ENCODE assay signal across 9 cellular contexts in the genomic region with DNA sequence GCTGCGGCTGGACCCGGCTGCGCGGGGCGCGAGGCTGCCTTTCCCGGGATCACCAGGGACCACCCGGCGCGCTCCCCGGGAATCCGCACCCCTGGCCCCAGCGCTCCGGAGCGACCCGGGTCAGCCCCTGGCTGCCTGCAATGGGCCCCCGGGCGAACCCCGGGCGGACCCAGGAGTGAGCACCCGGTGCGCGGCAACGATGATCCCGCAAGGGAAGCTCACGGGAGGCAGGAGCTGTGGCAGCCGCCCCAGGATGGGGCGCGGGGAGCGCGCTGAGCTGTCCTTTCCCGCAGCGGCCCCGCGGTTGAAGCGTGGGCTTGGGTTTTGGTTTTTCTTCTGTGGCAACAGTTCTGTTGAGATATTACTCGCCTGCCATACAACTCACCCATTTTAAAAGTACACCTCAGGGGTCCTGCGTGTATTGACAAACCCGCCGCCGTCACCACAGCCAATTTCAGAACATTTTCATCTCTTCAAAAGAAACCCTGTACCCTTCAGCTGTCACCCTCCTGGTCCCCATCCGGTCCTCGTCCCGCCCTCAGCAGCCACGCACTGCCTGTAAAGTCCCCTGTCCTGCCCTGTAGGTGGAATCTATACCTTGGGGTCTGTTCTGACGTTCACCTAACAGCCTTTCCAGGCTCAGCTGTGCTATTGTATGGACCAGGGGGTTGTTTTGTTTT. TPM values are rescaled to one million over a fixed set of nuclear protein-coding genes. Genes with fewer than 3 reads are reported as not detected.
A peak's percentile ranks its signal among the peaks of the same experiment; 100 is the strongest.
DNase-seq lines count a peak whose midpoint lies in the region; ATAC-seq, FAIRE-seq and TF ChIP-seq lines count a peak whose summit lies in the region.
"Had no signal": no experiment of that assay in that cellular context is flagged by ENCODE, and none has a peak within 500 bp of the region (broad histone marks: within the 10 kb centered on the region; RNA-seq: fewer than 3 reads in every experiment).

No MANE protein-coding gene starts in this region.

- no peak overlapping the region for H3K27ac ChIP-seq in right cardiac atrium (ENCODE audit: low read length)
- H3K27ac ChIP-seq: thyroid gland had no signal

- H3K4me3 Mint-ChIP-seq in activated CD4-positive, alpha-beta memory T cell treated with anti-CD3 and anti-CD28 coated beads, Interleukin-2, amount 10 ng/mL, durations not matched to agents 7 days and 5 days = peak overlapping the region; percentile 40

- no peak for ATAC-seq in right cardiac atrium

- H3K4me1 Mint-ChIP-seq in activated CD4-positive, alpha-beta memory T cell treated with anti-CD3 and anti-CD28 coated beads, Interleukin-2, amount 10 ng/mL, durations not matched to agents 7 days and 5 days = peaks cover 19% of the 10 kb centered on the region

- H3K27me3 Mint-ChIP-seq in activated CD4-positive, alpha-beta memory T cell treated with anti-CD3 and anti-CD28 coated beads, Interleukin-2, amount 10 ng/mL, durations not matched to agents 7 days and 5 days = peaks cover 43% of the 10 kb centered on the region

- POLR2A ChIA-PET in activated CD4-positive, alpha-beta memory T cell treated with anti-CD3 and anti-CD28 coated beads, Interleukin-2, amount 10 ng/mL, durations not matched to agents 7 days and 5 days (lab: Charles Lee) = interaction anchor here (0.6 to 2.5 kb wide), 3 partner anchors 11 to 16 kb away, joined by 3 to 16 read pairs (median 6); no protein-coding TSS in a partner anchor

- FAIRE-seq in H54 (lab: Jason Lieb, UNC) = no peak

- H3K27me3 ChIP-seq in H7 (ENCODE audit: control insufficient read depth, insufficient read depth, low read length) = peaks cover 19% of the 10 kb centered on the region
- H3K27me3 ChIP-seq in right cardiac atrium (ENCODE audit: control insufficient read depth, insufficient read depth) = no peaks in the 10 kb centered on the region
- H3K27me3 ChIP-seq: thyroid gland had no signal

- no peak for TF ChIP-seq POLR2A in H54 (IDR thresholded peaks at IDR 0.05; ENCODE audit: low read depth, low read length)

- 3% methylated on average over 46 of the region's 46 CpGs for WGBS in right cardiac atrium

- peaks cover 2% of the 10 kb centered on the region for H3K36me3 Mint-ChIP-seq in activated CD4-positive, alpha-beta memory T cell treated with anti-CD3 and anti-CD28 coated beads, Interleukin-2, amount 10 ng/mL, durations not matched to agents 7 days and 5 days (ENCODE audit: low read depth)

- H3K9me3 Mint-ChIP-seq in activated CD4-positive, alpha-beta memory T cell treated with anti-CD3 and anti-CD28 coated beads, Interleukin-2, amount 10 ng/mL, durations not matched to agents 7 days and 5 days = no peaks in the 10 kb centered on the region

- no peak overlapping the region for H3K27ac Mint-ChIP-seq in activated CD4-positive, alpha-beta memory T cell treated with anti-CD3 and anti-CD28 coated beads, Interleukin-2, amount 10 ng/mL, durations not matched to agents 7 days and 5 days

- peak overlapping the region; percentile 28 for H3K4me3 ChIP-seq in H7 (ENCODE audit: insufficient read depth, low read depth, low read length)
- peak overlapping the region; percentile 23 for H3K4me3 ChIP-seq in right cardiac atrium (ENCODE audit: low read length)
- H3K4me3 ChIP-seq: thyroid gland had no signal

- H3K4me1 ChIP-seq in right cardiac atrium (ENCODE audit: control insufficient read depth, insufficient read depth, low read length) = no peaks in the 10 kb centered on the region

- CTCF ChIA-PET in activated CD4-positive, alpha-beta memory T cell treated with anti-CD3 and anti-CD28 coated beads, Interleukin-2, amount 10 ng/mL, durations not matched to agents 7 days and 5 days (lab: Charles Lee) = interaction anchor here (0.7 to 1.6 kb wide), 4 partner anchors 13 to 903 kb away, joined by 3 to 4 read pairs (median 4); a partner anchor contains a TSS

- intact Hi-C loops in right cardiac atrium (cut with DNase I) = no loop called here

- H3K9me3 ChIP-seq in right cardiac atrium (ENCODE audit: control insufficient read depth, low read length) = no peaks in the 10 kb centered on the region
- H3K9me3 ChIP-seq: thyroid gland had no signal

- DNase-seq in H7 = peak; percentile 70
- DNase-seq in activated CD4-positive, alpha-beta memory T cell treated with anti-CD3 and anti-CD28 coated beads, Interleukin-2, amount 10 ng/mL, durations not matched to agents 7 days and 5 days = no peak
- DNase-seq in right cardiac atrium = peak in 2 of 3 donors; percentile 19 to 32
- DNase-seq in stimulated activated CD4-positive, alpha-beta T cell treated with anti-CD3 and anti-CD28 coated beads, Interleukin-2, amount 100 ng/mL, for 24 hours = peak; percentile 59 to 63
- DNase-seq in H54 (ENCODE audit: insufficient read length, low spot score) = no peak
- no peak for DNase-seq in NCI-H526 treated with DMSO at 0.1 percent for 48 hours (lab: John Stamatoyannopoulos, UW)
- no peak for DNase-seq in NCI-H2029 treated with DMSO at 0.1 percent for 48 hours (lab: John Stamatoyannopoulos, UW)
- no peak for DNase-seq in SK-N-DZ (ENCODE audit: low spot score)
- DNase-seq: thyroid gland had no signal

- no peaks in the 10 kb centered on the region for H3K36me3 ChIP-seq in H7 (replicated peaks; ENCODE audit: control insufficient read depth, insufficient read depth, low read length)

RNA-seq across cellular contexts. Expression of a gene that starts 12.8 kb away (rescaled TPM):
- total RNA-seq in H7 (2014; rRNA removed; shearing (Covaris generic)) = 13.0 and 15.0 TPM in 2 replicates
- 10 to 100 TPM; 30.3 to 31.6 TPM for total RNA-seq in activated CD4-positive, alpha-beta memory T cell treated with anti-CD3 and anti-CD28 coated beads, Interleukin-2, amount 10 ng/mL, durations not matched to agents 7 days and 5 days
- total RNA-seq in right cardiac atrium = 10 to 100 TPM; 18.4 to 22.5 (median 19.7) TPM
- 24.6 TPM for polyA plus RNA-seq in right cardiac atrium
- 18.4 and 18.6 TPM in 2 replicates for polyA plus RNA-seq in SK-N-DZ (2014; cell fraction: cytosol; rRNA removed)
- 13.8 and 17.7 TPM in 2 replicates for polyA plus RNA-seq in SK-N-DZ (2014; cell fraction: nucleus; rRNA removed)

RNA-seq across cellular contexts. Expression of a gene that starts 30.5 kb away (rescaled TPM):
- 14.9 and 19.5 TPM in 2 replicates for total RNA-seq in H7 (2014; rRNA removed; shearing (Covaris generic))
- total RNA-seq in activated CD4-positive, alpha-beta memory T cell treated with anti-CD3 and anti-CD28 coated beads, Interleukin-2, amount 10 ng/mL, durations not matched to agents 7 days and 5 days = 1 to 10 TPM; 1.5 to 2.4 TPM
- 10 to 100 TPM; 20.5 to 39.5 (median 33.8) TPM for total RNA-seq in right cardiac atrium
- 31.8 TPM for polyA plus RNA-seq in right cardiac atrium
- polyA plus RNA-seq in SK-N-DZ (2014; cell fraction: cytosol; rRNA removed) = 26.1 and 29.6 TPM in 2 replicates
- 37.3 and 59.3 TPM in 2 replicates for polyA plus RNA-seq in SK-N-DZ (2014; cell fraction: nucleus; rRNA removed)

Comparison
In these comparisons a context has a peak if more than half of its experiments do, and no peak if none do; other contexts are left out.
1. DNase-seq: peak in H7 (single experiment), right cardiac atrium (2 of 3) and stimulated activated CD4-positive, alpha-beta T cell treated with anti-CD3 and anti-CD28 coated beads, Interleukin-2, amount 100 ng/mL, for 24 hours (2 of 2); none in activated CD4-positive, alpha-beta memory T cell treated with anti-CD3 and anti-CD28 coated beads, Interleukin-2, amount 10 ng/mL, durations not matched to agents 7 days and 5 days (single experiment), H54 (single experiment), NCI-H526 treated with DMSO at 0.1 percent for 48 hours (single experiment), NCI-H2029 treated with DMSO at 0.1 percent for 48 hours (single experiment) and SK-N-DZ (single experiment).